ENCODE assay signal across 8 cellular contexts in the genomic region with DNA sequence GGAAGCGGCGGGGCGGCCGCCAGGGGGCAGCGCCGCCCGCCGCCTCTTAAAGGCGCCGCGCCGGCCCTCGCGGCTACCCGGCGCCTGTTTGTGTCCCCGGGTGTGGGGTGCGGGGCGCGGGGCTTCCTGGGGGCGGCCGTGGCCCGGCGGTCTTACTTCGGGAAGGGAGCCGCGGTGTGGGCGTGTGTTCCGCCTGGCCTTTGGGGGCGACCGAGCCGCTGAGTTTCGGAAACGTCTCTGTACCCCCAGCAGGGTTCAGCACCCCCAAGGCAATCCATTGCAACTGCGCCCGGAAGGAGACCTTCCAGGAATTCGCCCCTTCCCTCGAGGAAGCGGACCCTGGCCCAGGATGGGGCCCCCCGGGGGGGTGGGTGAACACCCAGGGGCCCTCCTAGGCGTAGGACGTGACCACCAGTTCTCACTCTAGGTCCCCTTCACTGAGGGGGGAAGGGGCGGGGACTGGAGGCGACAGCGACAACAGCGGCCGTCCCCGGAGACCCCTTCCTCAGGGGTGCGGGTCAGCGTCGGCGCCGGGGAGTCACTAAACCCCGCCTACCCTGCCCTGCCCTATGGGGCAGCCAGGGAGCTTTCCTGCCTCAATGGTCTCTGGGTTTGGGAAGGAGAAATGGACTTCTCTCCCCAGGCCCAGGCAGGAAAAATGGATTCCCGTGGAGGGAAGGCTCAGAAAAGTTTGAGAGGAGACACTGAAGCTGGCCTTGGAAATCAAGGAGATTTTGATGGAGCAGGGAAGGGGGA. TPM values are rescaled to one million over a fixed set of nuclear protein-coding genes. Genes with fewer than 3 reads are reported as not detected.
DNase-seq lines count a peak whose midpoint lies in the region; ATAC-seq and TF ChIP-seq lines count a peak whose summit lies in the region.

A gene (minus strand): TSS at position 6 of the 756 bp plus-strand sequence. CDS start 762 bp downstream, outside the sequence.

- POLR2A ChIA-PET in AG04450 (lab: Yijun Ruan, JAX): interaction anchor here (1.2 kb wide), 1 partner anchor 69 kb away, joined by 5 read pairs; a partner anchor contains a TSS

- no peaks in the 10 kb centered on the region for H3K9me3 Mint-ChIP-seq in activated T-helper 1 cell treated with anti-CD3 and anti-CD28 coated beads, Interleukin-12 subunit alpha, Interleukin-12 subunit beta, Interleukin-2, Interleukin-4 antibody, amounts not matched to agents 30 ng/mL and 10 ng/mL and 1 ng/mL, durations not matched to agents 14 hours and 24 hours and 36 hours
- H3K9me3 Mint-ChIP-seq in nephron: no peaks in the 10 kb centered on the region

- CTCF ChIA-PET in AG04450 (lab: Charles Lee): interaction anchor here (0.6 to 5.1 kb wide), 10 partner anchors 11 to 164 kb away, joined by 3 to 72 read pairs (median 6); no protein-coding TSS in a partner anchor

- ATAC-seq in GM18517 (IDR thresholded peaks at IDR 0.05; ENCODE audit: unreplicated experiment) (peak; percentile 9), HG02981 (IDR thresholded peaks at IDR 0.05; ENCODE audit: unreplicated experiment) (peak; percentile 49)

- peak within 1 kb of the TSS; percentile 83 for H3K27ac Mint-ChIP-seq in activated T-helper 1 cell treated with anti-CD3 and anti-CD28 coated beads, Interleukin-12 subunit alpha, Interleukin-12 subunit beta, Interleukin-2, Interleukin-4 antibody, amounts not matched to agents 30 ng/mL and 10 ng/mL and 1 ng/mL, durations not matched to agents 14 hours and 24 hours and 36 hours
- H3K27ac Mint-ChIP-seq in nephron: peak within 1 kb of the TSS; percentile 21 to 90 (median 71)

- no peak for TF ChIP-seq CTCF in AG04450 (IDR thresholded peaks at IDR 0.05; ENCODE audit: low read depth, low read length)
- no peak for TF ChIP-seq CTCF in fibroblast of pulmonary artery (IDR thresholded peaks at IDR 0.05; ENCODE audit: low read length, missing control alignments)
- TF ChIP-seq CTCF in nephron (IDR thresholded peaks at IDR 0.05; ENCODE audit: unreplicated experiment in 3 of 3): peak; percentile 18 to 42 (median 21)

- no peaks in the 10 kb centered on the region for H3K9me3 ChIP-seq in AG04450 (ENCODE audit: control insufficient read depth, insufficient read depth, low read length)

- intact Hi-C loops in activated T-helper 1 cell treated with anti-CD3 and anti-CD28 coated beads, Interleukin-12 subunit alpha, Interleukin-12 subunit beta, Interleukin-2, Interleukin-4 antibody, amounts not matched to agents 30 ng/mL and 10 ng/mL and 1 ng/mL, durations not matched to agents 14 hours and 24 hours and 36 hours (cut with micrococcal nuclease): loop anchor here (1.0 kb wide), 2 partner anchors 68 to 322 kb away; a partner anchor contains a TSS

- H3K27ac ChIP-seq in AG04450 (ENCODE audit: low read depth, low read length): peak within 1 kb of the TSS; percentile 75

- peaks cover 2% of the 10 kb centered on the region for H3K36me3 Mint-ChIP-seq in activated T-helper 1 cell treated with anti-CD3 and anti-CD28 coated beads, Interleukin-12 subunit alpha, Interleukin-12 subunit beta, Interleukin-2, Interleukin-4 antibody, amounts not matched to agents 30 ng/mL and 10 ng/mL and 1 ng/mL, durations not matched to agents 14 hours and 24 hours and 36 hours (ENCODE audit: low read depth)
- H3K36me3 Mint-ChIP-seq in nephron (ENCODE audit: low read depth): no peaks in the 10 kb centered on the region

- peaks cover 1% of the 10 kb centered on the region for H3K27me3 Mint-ChIP-seq in activated T-helper 1 cell treated with anti-CD3 and anti-CD28 coated beads, Interleukin-12 subunit alpha, Interleukin-12 subunit beta, Interleukin-2, Interleukin-4 antibody, amounts not matched to agents 30 ng/mL and 10 ng/mL and 1 ng/mL, durations not matched to agents 14 hours and 24 hours and 36 hours (ENCODE audit: insufficient read depth)
- H3K27me3 Mint-ChIP-seq in nephron (ENCODE audit: low read depth): no peaks in the 10 kb centered on the region

- H3K4me3 Mint-ChIP-seq in activated T-helper 1 cell treated with anti-CD3 and anti-CD28 coated beads, Interleukin-12 subunit alpha, Interleukin-12 subunit beta, Interleukin-2, Interleukin-4 antibody, amounts not matched to agents 30 ng/mL and 10 ng/mL and 1 ng/mL, durations not matched to agents 14 hours and 24 hours and 36 hours: peak within 1 kb of the TSS; percentile 88
- H3K4me3 Mint-ChIP-seq in nephron: peak within 1 kb of the TSS; percentile 90 to 97 (median 92)

- peaks cover 28% of the 10 kb centered on the region for H3K4me1 Mint-ChIP-seq in activated T-helper 1 cell treated with anti-CD3 and anti-CD28 coated beads, Interleukin-12 subunit alpha, Interleukin-12 subunit beta, Interleukin-2, Interleukin-4 antibody, amounts not matched to agents 30 ng/mL and 10 ng/mL and 1 ng/mL, durations not matched to agents 14 hours and 24 hours and 36 hours (ENCODE audit: low read depth)
- peaks cover 18% of the 10 kb centered on the region for H3K4me1 Mint-ChIP-seq in nephron

- DNase-seq in AG04450 (ENCODE audit: low read depth, low spot score) (no peak), NCI-H69 (lab: John Stamatoyannopoulos, UW) (peak; percentile 89), fibroblast of pulmonary artery (ENCODE audit: low read depth) (peak; percentile 50), superior temporal gyrus (ENCODE audit: extremely low spot score) (peak; percentile 57)
- peak; percentile 60 for DNase-seq in activated T-helper 1 cell treated with anti-CD3 and anti-CD28 coated beads, Interleukin-12 subunit alpha, Interleukin-12 subunit beta, Interleukin-2, Interleukin-4 antibody, amounts not matched to agents 30 ng/mL and 10 ng/mL and 1 ng/mL, durations not matched to agents 14 hours and 24 hours and 36 hours (ENCODE audit: low spot score)

- H3K27me3 ChIP-seq in AG04450 (ENCODE audit: control insufficient read depth, insufficient read depth, low read length): peaks cover 3% of the 10 kb centered on the region

- peak within 1 kb of the TSS; percentile 74 for H3K4me3 ChIP-seq in AG04450 (ENCODE audit: low read depth, low read length)
- H3K4me3 ChIP-seq in fibroblast of pulmonary artery (replicated peaks; ENCODE audit: low read depth, low read length): peak within 1 kb of the TSS; percentile 67

RNA-seq across cellular contexts. Expression of the gene that starts here (rescaled TPM):
- 13.6 and 19.4 TPM in 2 replicates for polyA plus RNA-seq in AG04450 (2011; rRNA removed)
- polyA minus RNA-seq in AG04450 (2011; rRNA and poly(A)+ RNA removed): 53.6 and 79.8 TPM in 2 replicates
- total RNA-seq in activated T-helper 1 cell treated with anti-CD3 and anti-CD28 coated beads, Interleukin-12 subunit alpha, Interleukin-12 subunit beta, Interleukin-2, Interleukin-4 antibody, amounts not matched to agents 30 ng/mL and 10 ng/mL and 1 ng/mL, durations not matched to agents 14 hours and 24 hours and 36 hours: 71.0 and 77.3 TPM in 2 replicates

Comparison
In these comparisons a context has a peak if more than half of its experiments do, and no peak if none do; other contexts are left out.
1. CTCF ChIP-seq: peak in nephron (3 of 3); none in AG04450 (single experiment) and fibroblast of pulmonary artery (single experiment).